Comparison of ENCODE assay signal across 8 cellular contexts in genomic region chr7:108442039-108442568, GRCh38. TPM values are rescaled to one million over a fixed set of nuclear protein-coding genes. Genes with fewer than 3 reads are reported as not detected.
DNase-seq lines count a peak whose midpoint lies in the region; ATAC-seq, FAIRE-seq and TF ChIP-seq lines count a peak whose summit lies in the region.

No MANE protein-coding gene starts in this region.

- DNase-seq in A549 (ENCODE audit: low read depth in 1 of 2, low spot score in 1 of 2) = peak; percentile 33 to 39
- DNase-seq in Daoy (ENCODE audit: low read depth) = peak; percentile 51
- DNase-seq in NCI-H510A (lab: John Stamatoyannopoulos, UW) = peak; percentile 61
- DNase-seq in bronchial epithelial cell (ENCODE audit: low read depth) = peak; percentile 79
- DNase-seq in cardiac septum (ENCODE audit: low spot score) = no peak
- no peak for DNase-seq in cortex of kidney (lab: John Stamatoyannopoulos, UW)
- DNase-seq in GDM1 (lab: John Stamatoyannopoulos, UW) = no peak

- TF ChIP-seq CTCF in A549 (IDR thresholded peaks at IDR 0.05) = no peak
- no peak for TF ChIP-seq CTCF in bronchial epithelial cell (IDR thresholded peaks at IDR 0.05; ENCODE audit: insufficient read depth, low read length, severe bottlenecking)

- FAIRE-seq in A549 (lab: Jason Lieb, UNC) (no peak), bronchial epithelial cell (lab: Jason Lieb, UNC) (no peak)

- no peak for TF ChIP-seq POLR2A in A549 (IDR thresholded peaks at IDR 0.05; ENCODE audit: low read length)

- H3K4me3 ChIP-seq in A549 = no peak overlapping the region
- no peak overlapping the region for H3K4me3 ChIP-seq in bronchial epithelial cell (ENCODE audit: low read depth, low read length)

- H3K9me3 ChIP-seq in A549 = no peaks in the 10 kb centered on the region

- no peaks in the 10 kb centered on the region for H3K36me3 ChIP-seq in bronchial epithelial cell (ENCODE audit: control insufficient read depth, insufficient read depth, low read length)

- WGBS in A549 (ENCODE audit: missing lambda C conversion rate) = 29% methylated on average over 5 of the region's 5 CpGs

- peak overlapping the region; percentile 9; the same call in 2 of the 3 replicates for H3K4me2 ChIP-seq in A549

- ATAC-seq in A549 (peak; percentile 62 to 71), GM18868 (IDR thresholded peaks at IDR 0.05; ENCODE audit: unreplicated experiment) (no peak)

- no peak for TF ChIP-seq RAD21 in A549 (conservative IDR thresholded peaks at IDR 0.05 in 1 of 2, IDR thresholded peaks at IDR 0.05 in 1 of 2)

- POLR2A ChIA-PET in A549 (lab: Yijun Ruan, JAX) = no interaction called here

- H3K27me3 ChIP-seq in bronchial epithelial cell (ENCODE audit: control insufficient read depth, insufficient read depth, low read length) = no peaks in the 10 kb centered on the region

- CTCF ChIA-PET in A549 (lab: Yijun Ruan, JAX) = interaction anchor here (1.6 to 3.6 kb wide), 2 partner anchors 11 kb away, joined by 8 to 19 read pairs; no protein-coding TSS in a partner anchor

- H3K4me1 ChIP-seq in A549 = peaks cover 59% of the 10 kb centered on the region

- intact Hi-C loops in cardiac septum (cut with DNase I) = no loop called here

- H3K27ac ChIP-seq in A549 = 0 out of 6 replicates have a peak overlapping the region, but pooled peaks of 1 of the 2 experiments have one; percentile 38

- TF ChIP-seq EP300 in A549 (IDR thresholded peaks at IDR 0.05) = no peak

TF ChIP-seq in A549, 52 proteins besides CTCF, POLR2A, EP300 and RAD21:
- TF ChIP-seq MAFK (IDR thresholded peaks at IDR 0.05; ENCODE audit: partially characterized antibody) (no peak), FOSL2 (IDR thresholded peaks at IDR 0.05) (peak; percentile 12; the same call in 1 of the 2 replicates), FOSL2 (CRISPR knock-in tag; IDR thresholded peaks at IDR 0.05) (peak; percentile 66)

RNA-seq across cellular contexts. Expression of gene NRCAM, which starts 14.1 kb away (rescaled TPM):
- 189 and 210 TPM in 2 replicates for polyA plus RNA-seq in A549 (2011; rRNA removed)
- polyA plus RNA-seq in A549 (2012; cell fraction: cytosol; rRNA removed) = 35.0 and 38.0 TPM in 2 replicates
- polyA plus RNA-seq in A549 (2012; cell fraction: nucleus; rRNA removed) = 41.3 and 67.1 TPM in 2 replicates
- polyA plus RNA-seq in A549 (2017; fragmentation: RNase III; extraction: RNeasy Plus Mini Kit Qiagen cat#74134 plus additional on column Dnase treatment) = 123 to 134 TPM (median 129 TPM) in 3 replicates
- polyA minus RNA-seq in A549 (2011; rRNA and poly(A)+ RNA removed) = 198 and 200 TPM in 2 replicates
- total RNA-seq in Daoy (2014; rRNA removed; shearing (Covaris generic)) = 0.11 and 1.0 TPM in 2 replicates
- 0.26 and 0.51 TPM in 2 replicates for total RNA-seq in bronchial epithelial cell
- total RNA-seq in cardiac septum = 0.57 TPM

Comparison
In these comparisons a context has a peak if more than half of its experiments do, and no peak if none do; other contexts are left out.
1. DNase-seq: peak in A549 (2 of 2), Daoy (single experiment), NCI-H510A (single experiment) and bronchial epithelial cell (single experiment); none in cardiac septum (single experiment), cortex of kidney (single experiment) and GDM1 (single experiment).